In the genomic region with DNA sequence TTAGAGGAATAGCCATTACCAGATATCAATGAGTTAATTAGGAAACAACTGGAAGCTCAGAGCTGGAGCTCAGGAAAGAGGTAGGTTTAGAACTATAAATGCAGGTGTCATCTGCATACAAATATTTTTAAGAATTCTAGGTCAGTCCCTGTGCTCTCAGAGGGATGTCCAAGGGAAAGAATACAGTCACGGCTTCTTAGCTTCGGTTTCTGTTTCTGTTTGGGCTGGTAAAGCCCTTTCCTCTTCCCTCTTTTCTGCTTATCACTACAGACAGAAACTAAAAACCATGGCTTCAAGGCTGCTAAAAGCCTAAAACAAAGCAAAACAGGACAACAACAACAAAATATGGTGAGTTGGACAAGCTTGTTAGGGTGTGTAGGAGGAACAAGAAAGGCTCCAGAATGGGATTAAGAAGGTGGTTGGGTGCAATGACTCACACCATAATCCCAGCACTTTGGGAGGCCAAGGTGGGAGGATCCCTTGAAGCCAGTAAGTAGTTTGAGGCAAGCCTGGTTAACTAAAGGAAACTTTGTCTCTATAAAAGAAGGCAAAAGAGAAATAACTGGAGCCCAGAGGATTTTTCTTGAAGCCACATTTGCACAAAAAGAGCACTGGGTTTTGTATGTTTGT, we compare ENCODE assay signal across 9 cellular contexts.
DNase-seq lines count a peak whose midpoint lies in the region; ATAC-seq lines count a peak whose summit lies in the region.
"Had no signal": no experiment of that assay in that cellular context is flagged by ENCODE, and none has a peak within 500 bp of the region (broad histone marks: within the 10 kb centered on the region; RNA-seq: fewer than 3 reads in every experiment).

No MANE protein-coding gene starts in this region.

- peak overlapping the region; percentile 30 for H3K4me3 ChIP-seq in duodenal mucosa (ENCODE audit: low read depth in 1 of 2, low read length in 2 of 2)
- H3K4me3 ChIP-seq: lung had no signal

- H3K9ac ChIP-seq in duodenal mucosa (ENCODE audit: low read depth in 1 of 2, low read length in 2 of 2) = no peak overlapping the region

- no peaks in the 10 kb centered on the region for H3K9me3 ChIP-seq in duodenal mucosa (ENCODE audit: control insufficient read depth in 1 of 2, low read length in 2 of 2)

- no peaks in the 10 kb centered on the region for H3K36me3 ChIP-seq in duodenal mucosa (ENCODE audit: control insufficient read depth in 1 of 2, insufficient read depth in 2 of 2, low read length in 2 of 2)

- no peak overlapping the region for H3K27ac ChIP-seq in duodenal mucosa (ENCODE audit: low read depth, low read length)

- H3K27me3 ChIP-seq in duodenal mucosa (ENCODE audit: control insufficient read depth in 1 of 2, insufficient read depth in 2 of 2, low read length in 2 of 2) = no peaks in the 10 kb centered on the region

- peaks cover 6 to 7% of the 10 kb centered on the region in 2 donors for H3K4me1 ChIP-seq in duodenal mucosa (ENCODE audit: control insufficient read depth in 1 of 2, insufficient read depth in 2 of 2, low read length in 2 of 2)

- ATAC-seq in GM18511 (IDR thresholded peaks at IDR 0.05; ENCODE audit: unreplicated experiment) = peak; percentile 95
- ATAC-seq in GM21447 (IDR thresholded peaks at IDR 0.05; ENCODE audit: unreplicated experiment) = peak; percentile 97
- ATAC-seq in HG03442 (IDR thresholded peaks at IDR 0.05; ENCODE audit: unreplicated experiment) = peak; percentile 97

- DNase-seq in HuH-7 (ENCODE audit: low spot score) (no peak), hippocampal formation (lab: John Stamatoyannopoulos, UW) (no peak), AML-193 (lab: John Stamatoyannopoulos, UW) (no peak)
- no peak for DNase-seq in activated CD4-positive, CD25-positive, alpha-beta regulatory T cell (lab: John Stamatoyannopoulos, UW)
